ENCODE assay signal across 10 cellular contexts in the genomic region with DNA sequence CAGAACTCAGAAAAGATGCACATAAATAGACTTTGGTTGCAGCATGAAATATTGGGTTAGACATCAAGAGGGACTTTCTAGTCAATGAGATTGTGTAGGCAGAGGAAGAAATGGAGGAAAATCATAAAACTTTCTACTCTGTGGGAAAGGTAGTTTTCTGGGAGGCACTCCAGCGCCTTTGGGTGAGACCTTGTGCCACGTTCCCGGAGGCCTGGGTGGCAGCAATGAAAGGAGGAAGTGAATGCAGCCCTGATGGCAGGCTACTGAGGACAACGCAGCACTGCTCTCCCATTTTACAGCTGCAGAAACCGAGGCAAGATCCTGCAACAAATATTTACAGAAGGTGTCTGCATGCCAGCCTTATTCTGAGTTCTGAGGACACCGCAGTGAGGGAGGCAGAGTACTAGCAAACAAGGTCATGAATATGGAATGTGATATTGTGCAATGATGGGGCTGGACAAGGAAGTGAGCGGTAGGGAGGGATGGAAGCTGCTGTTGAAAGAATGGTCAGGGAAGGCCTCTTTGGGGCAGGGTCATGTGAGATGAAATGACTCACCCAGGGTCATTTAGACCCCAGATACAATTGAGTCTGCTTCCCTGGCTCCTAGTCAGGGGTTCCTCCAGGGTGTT.
DNase-seq lines count a peak whose midpoint lies in the region; ATAC-seq, FAIRE-seq and TF ChIP-seq lines count a peak whose summit lies in the region.
"Had no signal": no experiment of that assay in that cellular context is flagged by ENCODE, and none has a peak within 500 bp of the region (broad histone marks: within the 10 kb centered on the region; RNA-seq: fewer than 3 reads in every experiment).

No MANE protein-coding gene starts in this region.

- no peak for TF ChIP-seq CTCF in AG04450 (IDR thresholded peaks at IDR 0.05; ENCODE audit: low read depth, low read length)
- no peak for TF ChIP-seq CTCF in bronchial epithelial cell (IDR thresholded peaks at IDR 0.05; ENCODE audit: insufficient read depth, low read length, severe bottlenecking)

- no peaks in the 10 kb centered on the region for H3K36me3 ChIP-seq in bronchial epithelial cell (ENCODE audit: control insufficient read depth, insufficient read depth, low read length)

- CTCF ChIA-PET in AG04450 (lab: Charles Lee), result interaction anchor here (0.5 kb wide), 1 partner anchor 15 kb away, joined by 4 read pairs; no protein-coding TSS in a partner anchor
- CTCF ChIA-PET in activated naive CD4-positive, alpha-beta T cell treated with anti-CD3 and anti-CD28 coated beads, Interleukin-2, amount 10 ng/mL, durations not matched to agents 7 days and 5 days (lab: Charles Lee), result no interaction called here

- ATAC-seq in GM18909 (IDR thresholded peaks at IDR 0.05; ENCODE audit: poor library complexity, unreplicated experiment), result no peak
- no peak for ATAC-seq in GM19395 (IDR thresholded peaks at IDR 0.05; ENCODE audit: unreplicated experiment)

- FAIRE-seq in bronchial epithelial cell (lab: Jason Lieb, UNC), result no peak
- FAIRE-seq: colon had no signal

- POLR2A ChIA-PET in AG04450 (lab: Yijun Ruan, JAX), result interaction anchor here (0.7 to 1.0 kb wide), 2 partner anchors 14 to 15 kb away, joined by 3 to 4 read pairs; no protein-coding TSS in a partner anchor

- H3K27ac ChIP-seq in AG04450 (ENCODE audit: low read depth, low read length), result peak overlapping the region; percentile 75

- H3K4me3 ChIP-seq in AG04450 (ENCODE audit: low read depth, low read length) (no peak overlapping the region), bronchial epithelial cell (ENCODE audit: low read depth, low read length) (no peak overlapping the region)

- no peaks in the 10 kb centered on the region for H3K36me3 Mint-ChIP-seq in activated naive CD4-positive, alpha-beta T cell treated with anti-CD3 and anti-CD28 coated beads, Interleukin-2, amount 10 ng/mL, durations not matched to agents 7 days and 5 days

- H3K9me3 ChIP-seq in AG04450 (ENCODE audit: control insufficient read depth, insufficient read depth, low read length), result peaks cover 4% of the 10 kb centered on the region; the same call in 1 of the 2 replicates

- no peaks in the 10 kb centered on the region for H3K9me3 Mint-ChIP-seq in activated naive CD4-positive, alpha-beta T cell treated with anti-CD3 and anti-CD28 coated beads, Interleukin-2, amount 10 ng/mL, durations not matched to agents 7 days and 5 days

- no peak overlapping the region for H3K4me3 Mint-ChIP-seq in activated naive CD4-positive, alpha-beta T cell treated with anti-CD3 and anti-CD28 coated beads, Interleukin-2, amount 10 ng/mL, durations not matched to agents 7 days and 5 days

- peaks cover 2% of the 10 kb centered on the region for H3K4me1 Mint-ChIP-seq in activated naive CD4-positive, alpha-beta T cell treated with anti-CD3 and anti-CD28 coated beads, Interleukin-2, amount 10 ng/mL, durations not matched to agents 7 days and 5 days

- no peaks in the 10 kb centered on the region for H3K27me3 ChIP-seq in AG04450 (ENCODE audit: control insufficient read depth, insufficient read depth, low read length)
- H3K27me3 ChIP-seq in bronchial epithelial cell (ENCODE audit: control insufficient read depth, insufficient read depth, low read length), result no peaks in the 10 kb centered on the region

- no peak overlapping the region for H3K27ac Mint-ChIP-seq in activated naive CD4-positive, alpha-beta T cell treated with anti-CD3 and anti-CD28 coated beads, Interleukin-2, amount 10 ng/mL, durations not matched to agents 7 days and 5 days

- H3K27me3 Mint-ChIP-seq in activated naive CD4-positive, alpha-beta T cell treated with anti-CD3 and anti-CD28 coated beads, Interleukin-2, amount 10 ng/mL, durations not matched to agents 7 days and 5 days, result peaks cover 5% of the 10 kb centered on the region

- DNase-seq in AG04450 (ENCODE audit: low read depth, low spot score) (peak; percentile 69), M059J (ENCODE audit: low read depth) (peak; percentile 99), bronchial epithelial cell (ENCODE audit: low read depth) (peak; percentile 96), lung microvascular endothelial cell (ENCODE audit: low read depth in 2 of 2) (peak; percentile 70 to 79), iPS-NIHi7 (ENCODE audit: extremely low spot score) (no peak)
- no peak for DNase-seq in activated naive CD4-positive, alpha-beta T cell treated with anti-CD3 and anti-CD28 coated beads, Interleukin-2, amount 10 ng/mL, durations not matched to agents 7 days and 5 days
- DNase-seq: NCI-H1092 treated with DMSO at 0.1 percent for 48 hours had no signal

Comparison
In these comparisons a context has a peak if more than half of its experiments do, and no peak if none do; other contexts are left out.
1. DNase-seq: peak in AG04450 (single experiment), M059J (single experiment), bronchial epithelial cell (single experiment) and lung microvascular endothelial cell (2 of 2); none in activated naive CD4-positive, alpha-beta T cell treated with anti-CD3 and anti-CD28 coated beads, Interleukin-2, amount 10 ng/mL, durations not matched to agents 7 days and 5 days (single experiment) and iPS-NIHi7 (single experiment).